In genomic region chr1:94527447-94528031, GRCh38 we compare ENCODE assay signal across 10 cellular contexts. TPM values are rescaled to one million over a fixed set of nuclear protein-coding genes. Genes with fewer than 3 reads are reported as not detected.
DNase-seq lines count a peak whose midpoint lies in the region; ATAC-seq, FAIRE-seq and TF ChIP-seq lines count a peak whose summit lies in the region.
"Had no signal": no experiment of that assay in that cellular context is flagged by ENCODE, and none has a peak within 500 bp of the region (broad histone marks: within the 10 kb centered on the region; RNA-seq: fewer than 3 reads in every experiment).

No MANE protein-coding gene starts in this region.

- H3K9me3 ChIP-seq in GM23248 (ENCODE audit: low read depth), result no peaks in the 10 kb centered on the region
- H3K9me3 ChIP-seq in H1 (ENCODE audit: insufficient read depth in 2 of 2, low read depth in 1 of 2, low read length in 1 of 2), result no peaks in the 10 kb centered on the region

- H4K8ac ChIP-seq in H1 (ENCODE audit: extremely low read depth, insufficient read depth, low read length), result no peak overlapping the region

- in situ Hi-C loops in GM23248 (cut with MboI), result loop anchor here (10.0 kb wide), 1 partner anchor 507 kb away; no protein-coding TSS in a partner anchor

- H4K20me1 ChIP-seq in GM23248 (ENCODE audit: insufficient read depth) (no peaks in the 10 kb centered on the region), H1 (replicated peaks in 1 of 2; ENCODE audit: control insufficient read depth in 1 of 2, insufficient read depth in 2 of 2, low read length in 2 of 2) (no peaks in the 10 kb centered on the region)

- no peak overlapping the region for H3K27ac Mint-ChIP-seq in activated CD8-positive, alpha-beta memory T cell treated with anti-CD3 and anti-CD28 coated beads, Interleukin-2, amount 10 ng/mL, durations not matched to agents 7 days and 5 days

- no peak for TF ChIP-seq EP300 in H1 (IDR thresholded peaks at IDR 0.05; ENCODE audit: borderline replicate concordance in 1 of 2, low read depth in 2 of 2, low read length in 2 of 2)

- peak; percentile 29 to 41; a peak in 3 of 4 replicates for TF ChIP-seq RAD21 in H1 (IDR thresholded peaks at IDR 0.05 in 1 of 2, conservative IDR thresholded peaks at IDR 0.05 in 1 of 2; ENCODE audit: low read depth in 2 of 2, low read length in 2 of 2)

- no peak for TF ChIP-seq POLR2A in H1 (IDR thresholded peaks at IDR 0.05; ENCODE audit: control extremely low read depth in 1 of 2, low read depth in 2 of 2, low read length in 2 of 2)

- H2AFZ ChIP-seq in GM23248, result no peak overlapping the region
- H2AFZ ChIP-seq in H1 (ENCODE audit: low read length), result no peak overlapping the region

- CTCF ChIA-PET in H1 (lab: Charles Lee; ENCODE audit: partially characterized antibody), result interaction anchor here (0.7 to 15.1 kb wide), 18 partner anchors 8 to 385 kb away, joined by 3 to 212 read pairs (median 4); partner anchors contain the start of gene F3
- CTCF ChIA-PET in activated CD8-positive, alpha-beta memory T cell treated with anti-CD3 and anti-CD28 coated beads, Interleukin-2, amount 10 ng/mL, durations not matched to agents 7 days and 5 days (lab: Charles Lee), result no interaction called here

- no peak for FAIRE-seq in H1 (lab: Jason Lieb, UNC)
- FAIRE-seq: TTC549 had no signal

- POLR2A ChIA-PET in H1 (lab: Charles Lee; ENCODE audit: partially characterized antibody), result interaction anchor here (1.0 to 4.2 kb wide), 2 partner anchors 14 to 275 kb away, joined by 3 to 24 read pairs; partner anchors contain the start of gene F3

- no peaks in the 10 kb centered on the region for H3K36me3 Mint-ChIP-seq in activated CD8-positive, alpha-beta memory T cell treated with anti-CD3 and anti-CD28 coated beads, Interleukin-2, amount 10 ng/mL, durations not matched to agents 7 days and 5 days

- no peak overlapping the region for H2BK20ac ChIP-seq in H1 (ENCODE audit: low read length)

- no peak overlapping the region for H2BK12ac ChIP-seq in H1 (ENCODE audit: low read depth, low read length)

- no peak overlapping the region for H3K9ac ChIP-seq in GM23248
- H3K9ac ChIP-seq in H1 (replicated peaks in 1 of 4; ENCODE audit: extremely low read depth in 1 of 4, low read depth in 3 of 4, low read length in 3 of 4), result no peak overlapping the region

- H3K23me2 ChIP-seq in H1 (ENCODE audit: low read depth, low read length), result no peaks in the 10 kb centered on the region

- peaks cover 13% of the 10 kb centered on the region for H3K4me1 ChIP-seq in GM23248 (ENCODE audit: insufficient read depth)
- H3K4me1 ChIP-seq in H1 (replicated peaks in 1 of 4; ENCODE audit: control insufficient read depth in 3 of 4, insufficient read depth in 4 of 4, low read length in 3 of 4), result peaks cover 0 to 7% (median 3%) of the 10 kb centered on the region in 4 experiments; a peak in 3 of 7 replicates

- 4 to 5% methylated on average over 1 of the region's 1 CpG for WGBS in GM23248 (ENCODE audit: low coverage in 1 of 2, low lambda C conversion rate in 2 of 2, missing lambda C conversion rate in 2 of 2), 2 experiments
- WGBS in H1 (ENCODE audit: extremely low coverage in 1 of 2, insufficient coverage in 1 of 2, insufficient read length in 1 of 2, insufficient replicate concordance in 2 of 2, low coverage in 1 of 2, low lambda C conversion rate in 2 of 2, missing lambda C conversion rate in 1 of 2), 2 experiments, result 79% methylated on average over 1 of the region's 1 CpG; no CpG with 5 or more reads in 1 of the 2 experiments

- no peaks in the 10 kb centered on the region for H3K9me3 Mint-ChIP-seq in activated CD8-positive, alpha-beta memory T cell treated with anti-CD3 and anti-CD28 coated beads, Interleukin-2, amount 10 ng/mL, durations not matched to agents 7 days and 5 days (ENCODE audit: low read depth)

- peak in 1 of 3 experiments; percentile 16; a peak in 2 of 4 replicates for TF ChIP-seq CTCF in H1 (IDR thresholded peaks at IDR 0.05; ENCODE audit: control extremely low read depth in 1 of 3, insufficient read depth in 1 of 3, low read depth in 1 of 3, low read length in 3 of 3)

- H2BK15ac ChIP-seq in H1 (ENCODE audit: low read length), result no peak overlapping the region

- H3K4me2 ChIP-seq in GM23248 (ENCODE audit: unreplicated experiment), result peak overlapping the region; percentile 14
- H3K4me2 ChIP-seq in H1 (ENCODE audit: insufficient read depth in 1 of 2, low read depth in 2 of 2, low read length in 2 of 2), result no peak overlapping the region

- H4K5ac ChIP-seq in H1 (ENCODE audit: insufficient read length, low read depth, low read length), result no peak overlapping the region

- H3K36me3 ChIP-seq in GM23248 (ENCODE audit: low read depth) (peaks cover 34% of the 10 kb centered on the region), H1 (ENCODE audit: control insufficient read depth in 2 of 4, insufficient read depth in 4 of 4, low read length in 3 of 4) (peaks cover 0 to 14% (median 6%) of the 10 kb centered on the region in 4 experiments; a peak in 4 of 8 replicates)

- H3K27ac ChIP-seq in GM23248 (peak overlapping the region; percentile 12; the same call in 1 of the 2 replicates), H1 (ENCODE audit: low read depth, low read length) (no peak overlapping the region)

- H2AK5ac ChIP-seq in H1 (ENCODE audit: low read depth, low read length), result no peak overlapping the region

- no peak overlapping the region for H3K4me3 Mint-ChIP-seq in activated CD8-positive, alpha-beta memory T cell treated with anti-CD3 and anti-CD28 coated beads, Interleukin-2, amount 10 ng/mL, durations not matched to agents 7 days and 5 days

- no peak overlapping the region for H3K18ac ChIP-seq in H1 (ENCODE audit: extremely low read depth, low read length)

- no peak overlapping the region for H3K23ac ChIP-seq in H1 (ENCODE audit: insufficient read length)

- H3K56ac ChIP-seq in H1 (replicated peaks; ENCODE audit: insufficient read length, low read depth, low read length), result no peak overlapping the region

- peaks cover 74% of the 10 kb centered on the region for H3F3A ChIP-seq in GM23248 (ENCODE audit: insufficient read depth)

- H2BK120ac ChIP-seq in H1 (replicated peaks; ENCODE audit: low read depth, low read length), result no peak overlapping the region

- no peaks in the 10 kb centered on the region for H3K9me2 ChIP-seq in GM23248 (ENCODE audit: insufficient read depth)

- H2BK5ac ChIP-seq in H1 (ENCODE audit: low read depth, low read length), result no peak overlapping the region

- H3K27me3 ChIP-seq in GM23248 (replicated peaks; ENCODE audit: insufficient read depth) (no peaks in the 10 kb centered on the region), H1 (replicated peaks in 1 of 4; ENCODE audit: control insufficient read depth in 3 of 4, extremely low read depth in 1 of 4, insufficient read depth in 3 of 4, low read length in 3 of 4) (no peaks in the 10 kb centered on the region)

- no peak overlapping the region for H3K14ac ChIP-seq in H1 (ENCODE audit: insufficient read length)

- H3K4ac ChIP-seq in H1 (replicated peaks; ENCODE audit: insufficient read length, low read depth, low read length), result no peak overlapping the region

- no peaks in the 10 kb centered on the region for H3K27me3 Mint-ChIP-seq in activated CD8-positive, alpha-beta memory T cell treated with anti-CD3 and anti-CD28 coated beads, Interleukin-2, amount 10 ng/mL, durations not matched to agents 7 days and 5 days

- H3K79me2 ChIP-seq in GM23248 (ENCODE audit: insufficient read depth) (no peaks in the 10 kb centered on the region), H1 (ENCODE audit: control insufficient read depth in 1 of 2, insufficient read depth in 2 of 2, low read length in 2 of 2) (no peaks in the 10 kb centered on the region)

- H3K4me3 ChIP-seq in GM23248, result no peak overlapping the region
- no peak overlapping the region for H3K4me3 ChIP-seq in H1 (ENCODE audit: extremely low read depth in 1 of 4, insufficient read depth in 2 of 4, low read depth in 3 of 4, low read length in 4 of 4)

- no peak for ATAC-seq in activated CD8-positive, alpha-beta memory T cell treated with anti-CD3 and anti-CD28 coated beads, Interleukin-2, amount 10 ng/mL, durations not matched to agents 7 days and 5 days
- ATAC-seq in HG02981 (IDR thresholded peaks at IDR 0.05; ENCODE audit: unreplicated experiment), result no peak

- no peaks in the 10 kb centered on the region for H3K4me1 Mint-ChIP-seq in activated CD8-positive, alpha-beta memory T cell treated with anti-CD3 and anti-CD28 coated beads, Interleukin-2, amount 10 ng/mL, durations not matched to agents 7 days and 5 days

- H4K91ac ChIP-seq in H1 (replicated peaks; ENCODE audit: insufficient read length, low read length), result no peak overlapping the region

- DNase-seq in GM23248, result peak; percentile 59
- peak; percentile 55 for DNase-seq in NCI-H226
- DNase-seq in H1 (ENCODE audit: low read depth in 1 of 2, low spot score in 2 of 2), result no peak
- DNase-seq in myocyte (ENCODE audit: low read depth), result peak; percentile 29
- DNase-seq in activated CD8-positive, alpha-beta memory T cell treated with anti-CD3 and anti-CD28 coated beads, Interleukin-2, amount 10 ng/mL, durations not matched to agents 7 days and 5 days, result no peak
- DNase-seq in NCI-H1436 (lab: John Stamatoyannopoulos, UW), result no peak
- no peak for DNase-seq in inferior parietal cortex (ENCODE audit: extremely low spot score)
- DNase-seq: aorta had no signal

- no peaks in the 10 kb centered on the region; the same call in 1 of the 2 replicates for H3K79me1 ChIP-seq in H1 (ENCODE audit: low read depth, low read length)

TF ChIP-seq in H1, 55 proteins besides CTCF, POLR2A, EP300 and RAD21:
- TF ChIP-seq POLR2AphosphoS5 (IDR thresholded peaks at IDR 0.05; ENCODE audit: low read depth, low read length) (no peak), TEAD4 (IDR thresholded peaks at IDR 0.05; ENCODE audit: low read depth, low read length) (peak; percentile 18; the same call in 1 of the 2 replicates)

RNA-seq across cellular contexts. Expression of gene F3, which starts 14.0 kb away (rescaled TPM):
- 93.7 and 120 TPM in 2 replicates for total RNA-seq in GM23248 (2014; rRNA removed; shearing (Covaris generic))
- polyA plus RNA-seq in GM23248 (2016; fragmentation: Nextera tagmentation; extraction: Ambion mirVana), result 116 TPM in 2 replicates
- total RNA-seq in H1 (2021; fragmentation: NEBNext Ultra II Directional; extraction: Animal tissue kit (Norgen Biotek cat#: 25700)), result 6.1 and 8.6 TPM in 2 replicates
- polyA plus RNA-seq in H1 (2011; rRNA removed), result 2.6 TPM in 2 replicates
- 2.9 TPM for polyA plus RNA-seq in H1 (2011; cell fraction: cytosol; rRNA removed)
- polyA plus RNA-seq in H1 (2011; cell fraction: nucleus; rRNA removed), result 2.4 TPM
- 3.7 to 6.1 TPM (median 4.2 TPM) in 4 replicates for polyA plus RNA-seq in H1 (2012, experiment 1 of 2)
- polyA plus RNA-seq in H1 (2012, experiment 2 of 2), result 1.00 TPM
- 6.3 TPM for polyA plus RNA-seq in H1 (2013, experiment 1 of 2)
- polyA plus RNA-seq in H1 (2013, experiment 2 of 2), result 7.0 TPM
- 4.7 and 10.4 TPM in 2 replicates for polyA minus RNA-seq in H1 (2011; rRNA and poly(A)+ RNA removed)
- 2.7 TPM for polyA minus RNA-seq in H1 (2011; cell fraction: cytosol; rRNA and poly(A)+ RNA removed)
- 10.0 TPM for polyA minus RNA-seq in H1 (2011; cell fraction: nucleus; rRNA and poly(A)+ RNA removed)
- total RNA-seq in myocyte, result 5.0 and 5.1 TPM in 2 replicates
- 8.1 TPM for polyA plus RNA-seq in myocyte (2012)
- total RNA-seq in activated CD8-positive, alpha-beta memory T cell treated with anti-CD3 and anti-CD28 coated beads, Interleukin-2, amount 10 ng/mL, durations not matched to agents 7 days and 5 days, result under 1 TPM in 1 of 2 experiments, not detected in 1; 0.23 TPM

Comparison
In these comparisons a context has a peak if more than half of its experiments do, and no peak if none do; other contexts are left out.
1. DNase-seq: peak in GM23248 (single experiment), NCI-H226 (single experiment) and myocyte (single experiment); none in H1 (0 of 2), activated CD8-positive, alpha-beta memory T cell treated with anti-CD3 and anti-CD28 coated beads, Interleukin-2, amount 10 ng/mL, durations not matched to agents 7 days and 5 days (single experiment), NCI-H1436 (single experiment) and inferior parietal cortex (single experiment).